ENCODE assay signal across 8 cellular contexts in the genomic region with DNA sequence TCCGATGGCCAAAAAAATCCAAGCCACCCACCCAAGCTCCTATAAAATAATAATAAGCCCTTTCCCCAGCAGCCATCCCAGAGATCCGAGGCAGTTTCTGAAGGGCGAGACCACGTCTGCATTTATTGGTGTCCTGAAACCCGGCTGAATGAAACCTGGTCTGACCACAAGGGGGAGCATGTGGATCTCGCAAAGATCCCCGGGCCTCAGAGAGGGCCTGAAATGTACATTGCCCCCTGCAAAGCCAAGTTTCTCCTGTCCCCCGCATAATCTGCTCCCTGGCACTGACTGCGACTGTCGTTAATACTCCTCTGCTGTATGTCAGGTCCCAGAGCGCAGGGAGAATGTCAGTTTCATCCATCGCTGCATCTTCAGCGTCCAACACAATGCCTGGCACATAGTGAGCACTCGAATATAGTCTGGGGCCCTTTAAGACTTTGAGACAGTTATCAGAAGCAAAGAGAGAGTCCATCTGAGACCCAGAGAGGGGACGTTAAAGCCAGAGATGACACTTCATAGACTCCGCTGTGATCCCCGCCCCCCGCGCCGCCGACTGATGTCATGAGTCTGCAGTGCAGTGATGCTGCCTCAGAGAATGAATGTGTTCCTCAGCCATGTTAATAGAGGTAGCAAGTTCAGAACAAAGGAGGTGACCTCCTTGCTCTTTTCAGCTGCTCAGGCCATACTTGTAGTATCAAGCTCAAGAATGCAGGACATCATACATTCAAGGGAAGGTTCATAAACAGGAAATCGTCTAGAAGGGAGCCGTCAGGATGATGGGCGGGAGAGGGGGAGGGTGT.
DNase-seq lines count a peak whose midpoint lies in the region; ATAC-seq and TF ChIP-seq lines count a peak whose summit lies in the region.

No MANE protein-coding gene starts in this region.

- H3K4me3 ChIP-seq in BLaER1 treated with 17β-estradiol and CSF1 and Interleukin-3, amounts not matched to agents 10 nM and 100 nM = no peak overlapping the region
- H3K4me3 ChIP-seq in HL-60 (replicated peaks; ENCODE audit: insufficient read depth, low read length) (no peak overlapping the region), epithelial cell of esophagus (ENCODE audit: low read length) (no peak overlapping the region)

- peak overlapping the region in 1 of 11 experiments; percentile 22; a peak in 1 of 22 replicates for H3K9ac ChIP-seq in BLaER1 treated with 17β-estradiol and CSF1 and Interleukin-3, amounts not matched to agents 10 nM and 100 nM

- no peaks in the 10 kb centered on the region; a peak in 1 of 22 replicates for H4K20me1 ChIP-seq in BLaER1 treated with 17β-estradiol and CSF1 and Interleukin-3, amounts not matched to agents 10 nM and 100 nM

- H3K36me3 ChIP-seq in BLaER1 treated with 17β-estradiol and CSF1 and Interleukin-3, amounts not matched to agents 10 nM and 100 nM = no peaks in the 10 kb centered on the region

- H3K4me2 ChIP-seq in BLaER1 treated with 17β-estradiol and CSF1 and Interleukin-3, amounts not matched to agents 10 nM and 100 nM = peak overlapping the region; percentile 60 to 92 (median 70)

- DNase-seq in HL-60 (ENCODE audit: low read depth in 1 of 2, low spot score in 1 of 2) (peak; percentile 8 to 59), NOMO-1 treated with dmso at 0.1 percent for 144 hours (lab: John Stamatoyannopoulos, UW; ENCODE audit: unreplicated experiment) (peak; percentile 9), epithelial cell of esophagus (ENCODE audit: low read depth) (peak; percentile 65), myocyte (ENCODE audit: low read depth) (peak; percentile 71)
- peak; percentile 27 for DNase-seq in activated CD8-positive, alpha-beta memory T cell treated with anti-CD3 and anti-CD28 coated beads, Interleukin-2, amount 50 U/mL, for 1 hour (ENCODE audit: extremely low read depth)
- peak; percentile 82 for DNase-seq in stimulated activated CD8-positive, alpha-beta memory T cell treated with anti-CD3 and anti-CD28 coated beads, Interleukin-4, amount 100 ng/mL, for 48 hours

- no peaks in the 10 kb centered on the region for H3K9me3 ChIP-seq in BLaER1 treated with 17β-estradiol and CSF1 and Interleukin-3, amounts not matched to agents 10 nM and 100 nM (replicated peaks in 1 of 11)

- peaks cover 15 to 26% (median 21%) of the 10 kb centered on the region in 10 experiments for H3K4me1 ChIP-seq in BLaER1 treated with 17β-estradiol and CSF1 and Interleukin-3, amounts not matched to agents 10 nM and 100 nM

- TF ChIP-seq CTCF in HL-60 (IDR thresholded peaks at IDR 0.05; ENCODE audit: insufficient read depth, low read length) = peak; percentile 57
- peak; percentile 81 for TF ChIP-seq CTCF in epithelial cell of esophagus (IDR thresholded peaks at IDR 0.05; ENCODE audit: insufficient read depth, low read depth, low read length, missing control alignments)

- no peaks in the 10 kb centered on the region for H3K27me3 ChIP-seq in BLaER1 treated with 17β-estradiol and CSF1 and Interleukin-3, amounts not matched to agents 10 nM and 100 nM
- peaks cover 6% of the 10 kb centered on the region for H3K27me3 ChIP-seq in HL-60 (ENCODE audit: insufficient read depth, poor library complexity, severe bottlenecking)

- H3K27ac ChIP-seq in BLaER1 treated with 17β-estradiol and CSF1 and Interleukin-3, amounts not matched to agents 10 nM and 100 nM = no peak overlapping the region
- no peak overlapping the region for H3K27ac ChIP-seq in HL-60 (replicated peaks)

- no peak for ATAC-seq in GM18519 (IDR thresholded peaks at IDR 0.05; ENCODE audit: low FRiP score, unreplicated experiment)

Comparison
In these comparisons a context has a peak if more than half of its experiments do, and no peak if none do; other contexts are left out.
1. DNase-seq: peak in every context shown above with its lines; median percentile 82 in stimulated activated CD8-positive, alpha-beta memory T cell treated with anti-CD3 and anti-CD28 coated beads, Interleukin-4, amount 100 ng/mL, for 48 hours; 71 in myocyte; 65 in epithelial cell of esophagus; 34 in HL-60; 27 in activated CD8-positive, alpha-beta memory T cell treated with anti-CD3 and anti-CD28 coated beads, Interleukin-2, amount 50 U/mL, for 1 hour; 9 in NOMO-1 treated with dmso at 0.1 percent for 144 hours.